Comparison of ENCODE assay signal across 1 cellular context in genomic region chr18:36128907-36129299, GRCh38.
TF ChIP-seq lines count a peak whose summit lies in the region.

No MANE protein-coding gene starts in this region.

TF ChIP-seq in K562, 482 proteins besides CTCF, POLR2A, EP300 and RAD21 (continued from another document and continues in another):
- TF ChIP-seq NKRF (IDR thresholded peaks at IDR 0.05; ENCODE audit: borderline replicate concordance) = 0 out of 2 replicates have a peak, but pooled peaks have one; percentile 35
- TF ChIP-seq MGA (IDR thresholded peaks at IDR 0.05) = peak; percentile 98
- TF ChIP-seq, protein P1, sequence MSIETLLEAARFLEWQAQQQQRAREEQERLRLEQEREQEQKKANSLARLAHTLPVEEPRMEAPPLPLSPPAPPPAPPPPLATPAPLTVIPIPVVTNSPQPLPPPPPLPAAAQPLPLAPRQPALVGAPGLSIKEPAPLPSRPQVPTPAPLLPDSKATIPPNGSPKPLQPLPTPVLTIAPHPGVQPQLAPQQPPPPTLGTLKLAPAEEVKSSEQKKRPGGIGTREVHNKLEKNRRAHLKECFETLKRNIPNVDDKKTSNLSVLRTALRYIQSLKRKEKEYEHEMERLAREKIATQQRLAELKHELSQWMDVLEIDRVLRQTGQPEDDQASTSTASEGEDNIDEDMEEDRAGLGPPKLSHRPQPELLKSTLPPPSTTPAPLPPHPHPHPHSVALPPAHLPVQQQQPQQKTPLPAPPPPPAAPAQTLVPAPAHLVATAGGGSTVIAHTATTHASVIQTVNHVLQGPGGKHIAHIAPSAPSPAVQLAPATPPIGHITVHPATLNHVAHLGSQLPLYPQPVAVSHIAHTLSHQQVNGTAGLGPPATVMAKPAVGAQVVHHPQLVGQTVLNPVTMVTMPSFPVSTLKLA (conservative IDR thresholded peaks at IDR 0.05) = peak in 1 of 2 experiments; percentile 47; a peak in 2 of 4 replicates
- no peak for TF ChIP-seq ZNF23 (CRISPR knock-in tag; IDR thresholded peaks at IDR 0.05)
- TF ChIP-seq DMBX1 (CRISPR knock-in tag; IDR thresholded peaks at IDR 0.05; ENCODE audit: borderline replicate concordance) = peak; percentile 50; the same call in 1 of the 2 replicates
- no peak for TF ChIP-seq ATF4 (CRISPR knock-in tag; IDR thresholded peaks at IDR 0.05)
- no peak for TF ChIP-seq GABPB1 (CRISPR knock-in tag; IDR thresholded peaks at IDR 0.05)
- no peak for TF ChIP-seq MEF2A (IDR thresholded peaks at IDR 0.05; ENCODE audit: control insufficient read depth, low read depth, low read length)
- TF ChIP-seq SRSF1 (IDR thresholded peaks at IDR 0.05; ENCODE audit: low read depth, low read length) = no peak
- peak; percentile 22; the same call in 1 of the 2 replicates for TF ChIP-seq ERF (CRISPR knock-in tag; IDR thresholded peaks at IDR 0.05)
- no peak for TF ChIP-seq ZNF318 (IDR thresholded peaks at IDR 0.05; ENCODE audit: borderline replicate concordance in 1 of 2, low read depth in 1 of 2)
- no peak for TF ChIP-seq ZNF174 (CRISPR knock-in tag; IDR thresholded peaks at IDR 0.05)
- TF ChIP-seq, protein P2, sequence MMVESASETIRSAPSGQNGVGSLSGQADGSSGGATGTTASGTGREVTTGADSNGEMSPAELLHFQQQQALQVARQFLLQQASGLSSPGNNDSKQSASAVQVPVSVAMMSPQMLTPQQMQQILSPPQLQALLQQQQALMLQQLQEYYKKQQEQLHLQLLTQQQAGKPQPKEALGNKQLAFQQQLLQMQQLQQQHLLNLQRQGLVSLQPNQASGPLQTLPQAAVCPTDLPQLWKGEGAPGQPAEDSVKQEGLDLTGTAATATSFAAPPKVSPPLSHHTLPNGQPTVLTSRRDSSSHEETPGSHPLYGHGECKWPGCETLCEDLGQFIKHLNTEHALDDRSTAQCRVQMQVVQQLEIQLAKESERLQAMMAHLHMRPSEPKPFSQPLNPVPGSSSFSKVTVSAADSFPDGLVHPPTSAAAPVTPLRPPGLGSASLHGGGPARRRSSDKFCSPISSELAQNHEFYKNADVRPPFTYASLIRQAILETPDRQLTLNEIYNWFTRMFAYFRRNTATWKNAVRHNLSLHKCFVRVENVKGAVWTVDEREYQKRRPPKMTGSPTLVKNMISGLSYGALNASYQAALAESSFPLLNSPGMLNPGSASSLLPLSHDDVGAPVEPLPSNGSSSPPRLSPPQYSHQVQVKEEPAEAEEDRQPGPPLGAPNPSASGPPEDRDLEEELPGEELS (CRISPR knock-in tag; IDR thresholded peaks at IDR 0.05; ENCODE audit: borderline replicate concordance) = no peak
- TF ChIP-seq NFIX (CRISPR knock-in tag; IDR thresholded peaks at IDR 0.05; ENCODE audit: low read depth) = no peak
- TF ChIP-seq HNRNPH1 (optimal IDR thresholded peaks at IDR 0.05; ENCODE audit: low read depth, low read length) = no peak
- no peak for TF ChIP-seq KLF1 (tag; IDR thresholded peaks at IDR 0.05)
- TF ChIP-seq STAT5A (IDR thresholded peaks at IDR 0.05; ENCODE audit: borderline replicate concordance, low read length) = no peak
- TF ChIP-seq, protein P3, sequence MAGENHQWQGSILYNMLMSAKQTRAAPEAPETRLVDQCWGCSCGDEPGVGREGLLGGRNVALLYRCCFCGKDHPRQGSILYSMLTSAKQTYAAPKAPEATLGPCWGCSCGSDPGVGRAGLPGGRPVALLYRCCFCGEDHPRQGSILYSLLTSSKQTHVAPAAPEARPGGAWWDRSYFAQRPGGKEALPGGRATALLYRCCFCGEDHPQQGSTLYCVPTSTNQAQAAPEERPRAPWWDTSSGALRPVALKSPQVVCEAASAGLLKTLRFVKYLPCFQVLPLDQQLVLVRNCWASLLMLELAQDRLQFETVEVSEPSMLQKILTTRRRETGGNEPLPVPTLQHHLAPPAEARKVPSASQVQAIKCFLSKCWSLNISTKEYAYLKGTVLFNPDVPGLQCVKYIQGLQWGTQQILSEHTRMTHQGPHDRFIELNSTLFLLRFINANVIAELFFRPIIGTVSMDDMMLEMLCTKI (IDR thresholded peaks at IDR 0.05; ENCODE audit: partially characterized antibody) = no peak
- no peak for TF ChIP-seq ZNF589 (CRISPR knock-in tag; IDR thresholded peaks at IDR 0.05; ENCODE audit: low read depth)
- 0 out of 2 replicates have a peak, but pooled peaks have one; percentile 37 for TF ChIP-seq ZNF197 (CRISPR knock-in tag; IDR thresholded peaks at IDR 0.05; ENCODE audit: low read depth)
- TF ChIP-seq ZNF57 (CRISPR knock-in tag; IDR thresholded peaks at IDR 0.05) = no peak
- TF ChIP-seq PHTF2 (CRISPR knock-in tag; IDR thresholded peaks at IDR 0.05) = no peak
